In genomic region chr4:86338989-86339388, GRCh38 we compare ENCODE assay signal across 12 cellular contexts. TPM values are rescaled to one million over a fixed set of nuclear protein-coding genes. Genes with fewer than 3 reads are reported as not detected.
A peak's percentile ranks its signal among the peaks of the same experiment; 100 is the strongest.
DNase-seq lines count a peak whose midpoint lies in the region; ATAC-seq and TF ChIP-seq lines count a peak whose summit lies in the region.
"Had no signal": no experiment of that assay in that cellular context is flagged by ENCODE, and none has a peak within 500 bp of the region (broad histone marks: within the 10 kb centered on the region; RNA-seq: fewer than 3 reads in every experiment).

No MANE protein-coding gene starts in this region.

- peak overlapping the region; percentile 42; the same call in 1 of the 3 replicates for H2BK15ac ChIP-seq in IMR-90 (ENCODE audit: low read depth, low read length)

- H2AFZ ChIP-seq in IMR-90 (replicated peaks; ENCODE audit: low read length, poor library complexity) = peak overlapping the region; percentile 34

- no peak overlapping the region for H4K5ac ChIP-seq in IMR-90 (ENCODE audit: low read depth, low read length)

- H3K9me3 ChIP-seq in IMR-90 (ENCODE audit: control insufficient read depth, insufficient read depth, low read length) (no peaks in the 10 kb centered on the region), left lung (no peaks in the 10 kb centered on the region)

- H3K27me3 ChIP-seq in IMR-90 (ENCODE audit: control insufficient read depth, insufficient read depth, low read length) (no peaks in the 10 kb centered on the region), left lung (no peaks in the 10 kb centered on the region)

- H3K23ac ChIP-seq in IMR-90 (ENCODE audit: low read depth, low read length) = peak overlapping the region; percentile 79; the same call in 1 of the 2 replicates

- H2AK5ac ChIP-seq in IMR-90 (ENCODE audit: low read depth, low read length) = no peak overlapping the region

- peak; percentile 96 for ATAC-seq in IMR-90 (ENCODE audit: low read depth)
- peak; percentile 64 for ATAC-seq in left lung
- no peak for ATAC-seq in HG03520 (IDR thresholded peaks at IDR 0.05; ENCODE audit: unreplicated experiment)
- ATAC-seq in GM21423 (IDR thresholded peaks at IDR 0.05; ENCODE audit: unreplicated experiment) = no peak

- H4K91ac ChIP-seq in IMR-90 (ENCODE audit: insufficient read depth, low read depth, low read length) = no peak overlapping the region

- H4K20me1 ChIP-seq in IMR-90 (ENCODE audit: insufficient read depth, low read length) = no peaks in the 10 kb centered on the region

- in situ Hi-C loops in IMR-90 (cut with MboI; ENCODE audit: low sequenced_read_pairs) = no loop called here

- no peak overlapping the region for H3K4me3 ChIP-seq in AG04449 (ENCODE audit: low read depth, low read length)
- H3K4me3 ChIP-seq in IMR-90 (ENCODE audit: insufficient read depth, low read depth, low read length) = no peak overlapping the region
- no peak overlapping the region for H3K4me3 ChIP-seq in choroid plexus epithelial cell (ENCODE audit: low read depth, low read length)
- H3K4me3 ChIP-seq in left lung = no peak overlapping the region

- TF ChIP-seq CTCF in AG04449 (IDR thresholded peaks at IDR 0.05; ENCODE audit: insufficient read depth, low read length, missing control alignments) (no peak), IMR-90 (conservative IDR thresholded peaks at IDR 0.05; ENCODE audit: low read depth, low read length) (no peak), choroid plexus epithelial cell (conservative IDR thresholded peaks at IDR 0.05; ENCODE audit: low read depth, low read length) (no peak), left lung (IDR thresholded peaks at IDR 0.05) (no peak)

- H2AK9ac ChIP-seq in IMR-90 (replicated peaks; ENCODE audit: low read depth, low read length, poor library complexity) = no peak overlapping the region

- H3K36me3 ChIP-seq in IMR-90 (ENCODE audit: control insufficient read depth, insufficient read depth, low read length) (no peaks in the 10 kb centered on the region), left lung (no peaks in the 10 kb centered on the region)

- H3K56ac ChIP-seq in IMR-90 (ENCODE audit: extremely low read depth, insufficient read depth, low read length) = no peak overlapping the region; the same call in 1 of the 2 replicates

- H3K9ac ChIP-seq in IMR-90 (ENCODE audit: low read depth, low read length) = no peak overlapping the region

- WGBS in IMR-90 (ENCODE audit: extremely low coverage in 2 of 2, insufficient read length in 1 of 2), 2 experiments = no CpG with 5 or more reads among the region's 2 CpGs

- H3K4me1 ChIP-seq in IMR-90 (ENCODE audit: control insufficient read depth, insufficient read depth, low read length) (peaks cover 6% of the 10 kb centered on the region), left lung (no peaks in the 10 kb centered on the region)

- H2BK20ac ChIP-seq in IMR-90 (ENCODE audit: low read depth, low read length) = peak overlapping the region; percentile 86

- H3K27ac ChIP-seq in IMR-90 (ENCODE audit: insufficient read depth, low read length) (no peak overlapping the region), left lung (no peak overlapping the region)

- peak; percentile 79 for DNase-seq in AG04449 (ENCODE audit: low read depth, low spot score)
- peak; percentile 95 for DNase-seq in IMR-90
- peak; percentile 88 for DNase-seq in choroid plexus epithelial cell (ENCODE audit: low read depth)
- DNase-seq in left lung = no peak
- no peak for DNase-seq in DMS153 treated with DMSO at 0.1 percent for 48 hours (lab: John Stamatoyannopoulos, UW; ENCODE audit: unreplicated experiment)
- DNase-seq in cerebellar nuclear complex (lab: John Stamatoyannopoulos, UW) = no peak
- DNase-seq: activated gamma-delta T cell; H9; NCI-H524 treated with DMSO at 0.1 percent for 48 hours; stimulated activated CD4-positive, alpha-beta T cell treated with anti-CD3 and anti-CD28 coated beads, Interleukin-1b, Interleukin-23, amount 100 ng/mL, for 48 hours had no signal

- no peaks in the 10 kb centered on the region for H3K79me1 ChIP-seq in IMR-90 (ENCODE audit: low read depth in 1 of 2, low read length in 2 of 2)

- peak overlapping the region; percentile 97 for H2BK5ac ChIP-seq in IMR-90 (ENCODE audit: low read depth, low read length, poor library complexity, severe bottlenecking)

- H4K8ac ChIP-seq in IMR-90 (ENCODE audit: low read depth in 2 of 2, low read length in 2 of 2) = peak overlapping the region; percentile 2 to 79; a peak in 1 of 4 replicates

- peak overlapping the region; percentile 0; the same call in 1 of the 2 replicates for H3K4me2 ChIP-seq in IMR-90 (ENCODE audit: low read depth, low read length)

- dilution Hi-C loops in IMR-90 (cut with HindIII; ENCODE audit: low sequenced_read_pairs, unreplicated experiment) = no loop called here

- no peak for TF ChIP-seq POLR2A in IMR-90 (IDR thresholded peaks at IDR 0.05; ENCODE audit: low read depth, low read length)

- no peak; the same call in 1 of the 2 replicates for TF ChIP-seq RAD21 in IMR-90 (IDR thresholded peaks at IDR 0.05; ENCODE audit: low read length)

- peak overlapping the region; percentile 55; the same call in 1 of the 2 replicates for H3K18ac ChIP-seq in IMR-90 (ENCODE audit: low read depth, low read length)

- intact Hi-C loops in IMR-90 (cut with micrococcal nuclease) (no loop called here), left lung (cut with DNase I) (no loop called here)

- peak overlapping the region; percentile 40; the same call in 1 of the 2 replicates for H3K14ac ChIP-seq in IMR-90 (replicated peaks; ENCODE audit: low read depth, low read length)

- CTCF ChIA-PET in AG04449 (lab: Yijun Ruan, JAX) (no interaction called here), IMR-90 (lab: Yijun Ruan, JAX) (no interaction called here)

- H3K9me1 ChIP-seq in IMR-90 (ENCODE audit: insufficient read depth, low read length) = no peaks in the 10 kb centered on the region

- H3K4ac ChIP-seq in IMR-90 (ENCODE audit: low read depth, low read length) = peak overlapping the region; percentile 79; the same call in 1 of the 2 replicates

- POLR2A ChIA-PET in AG04449 (lab: Yijun Ruan, JAX) (no interaction called here), IMR-90 (lab: Charles Lee; ENCODE audit: unreplicated experiment) (no interaction called here)

- peak overlapping the region; percentile 90; the same call in 1 of the 2 replicates for H2BK120ac ChIP-seq in IMR-90 (ENCODE audit: low read depth, low read length)

- BruUV-seq in IMR-90 (replicated peaks; lab: Mats Ljungman, UMichigan) = no TSS peak

TF ChIP-seq in IMR-90, 13 proteins besides CTCF, POLR2A, EP300 and RAD21:
- TF ChIP-seq NFE2L2 (IDR thresholded peaks at IDR 0.05; ENCODE audit: low read depth, low read length) = peak; percentile 68; the same call in 1 of the 2 replicates
- no peak for TF ChIP-seq SMC3 (IDR thresholded peaks at IDR 0.05; ENCODE audit: low read depth, low read length)
- peak; percentile 2; the same call in 1 of the 2 replicates for TF ChIP-seq MAFK (IDR thresholded peaks at IDR 0.05; ENCODE audit: low read depth, low read length)
- no peak for TF ChIP-seq USF2 (IDR thresholded peaks at IDR 0.05; ENCODE audit: low read depth, low read length)
- TF ChIP-seq MAZ (IDR thresholded peaks at IDR 0.05; ENCODE audit: borderline replicate concordance, low read depth, low read length) = no peak
- TF ChIP-seq ELK1 (IDR thresholded peaks at IDR 0.05; ENCODE audit: borderline replicate concordance, low read depth, low read length) = no peak
- TF ChIP-seq BHLHE40 (IDR thresholded peaks at IDR 0.05; ENCODE audit: low read depth, low read length) = peak; percentile 58; the same call in 1 of the 2 replicates
- TF ChIP-seq RCOR1 (IDR thresholded peaks at IDR 0.05; ENCODE audit: insufficient replicate concordance, low read length) = peak; percentile 46
- TF ChIP-seq CHD1 (IDR thresholded peaks at IDR 0.05; ENCODE audit: low read depth, low read length) = no peak
- TF ChIP-seq MXI1 (IDR thresholded peaks at IDR 0.05; ENCODE audit: borderline replicate concordance, low read depth, low read length) = no peak
- peak; percentile 94 for TF ChIP-seq FOS (IDR thresholded peaks at IDR 0.05; ENCODE audit: low read depth, low read length)
- TF ChIP-seq CEBPB (IDR thresholded peaks at IDR 0.05; ENCODE audit: low read depth, low read length) = no peak
- TF ChIP-seq RFX5 (IDR thresholded peaks at IDR 0.05; ENCODE audit: low read depth, low read length) = no peak

RNA-seq across cellular contexts. Expression of gene MAPK10, which starts 20.9 kb away (rescaled TPM):
- total RNA-seq in IMR-90 (2012; rRNA removed) (6.4 and 6.5 TPM in 2 replicates), left lung (10 to 100 TPM; 16.1 to 17.4 TPM)
- 2.3 and 2.8 TPM in 2 replicates for polyA plus RNA-seq in IMR-90 (2012; rRNA removed)
- 1.6 and 1.9 TPM in 2 replicates for polyA plus RNA-seq in IMR-90 (2012; cell fraction: cytosol; rRNA removed)
- polyA plus RNA-seq in IMR-90 (2012; cell fraction: nucleus; rRNA removed; ENCODE audit: low replicate concordance) = 5.1 and 21.7 TPM in 2 replicates

Comparison
In these comparisons a context has a peak if more than half of its experiments do, and no peak if none do; other contexts are left out.
1. DNase-seq: peak in AG04449 (single experiment), IMR-90 (single experiment) and choroid plexus epithelial cell (single experiment); none in left lung (0 of 2), DMS153 treated with DMSO at 0.1 percent for 48 hours (single experiment) and cerebellar nuclear complex (0 of 2).
2. ATAC-seq: peak in IMR-90 (single experiment) and left lung (single experiment); none in HG03520 (single experiment) and GM21423 (single experiment).